Comparison of ENCODE assay signal across 8 cellular contexts in the genomic region with DNA sequence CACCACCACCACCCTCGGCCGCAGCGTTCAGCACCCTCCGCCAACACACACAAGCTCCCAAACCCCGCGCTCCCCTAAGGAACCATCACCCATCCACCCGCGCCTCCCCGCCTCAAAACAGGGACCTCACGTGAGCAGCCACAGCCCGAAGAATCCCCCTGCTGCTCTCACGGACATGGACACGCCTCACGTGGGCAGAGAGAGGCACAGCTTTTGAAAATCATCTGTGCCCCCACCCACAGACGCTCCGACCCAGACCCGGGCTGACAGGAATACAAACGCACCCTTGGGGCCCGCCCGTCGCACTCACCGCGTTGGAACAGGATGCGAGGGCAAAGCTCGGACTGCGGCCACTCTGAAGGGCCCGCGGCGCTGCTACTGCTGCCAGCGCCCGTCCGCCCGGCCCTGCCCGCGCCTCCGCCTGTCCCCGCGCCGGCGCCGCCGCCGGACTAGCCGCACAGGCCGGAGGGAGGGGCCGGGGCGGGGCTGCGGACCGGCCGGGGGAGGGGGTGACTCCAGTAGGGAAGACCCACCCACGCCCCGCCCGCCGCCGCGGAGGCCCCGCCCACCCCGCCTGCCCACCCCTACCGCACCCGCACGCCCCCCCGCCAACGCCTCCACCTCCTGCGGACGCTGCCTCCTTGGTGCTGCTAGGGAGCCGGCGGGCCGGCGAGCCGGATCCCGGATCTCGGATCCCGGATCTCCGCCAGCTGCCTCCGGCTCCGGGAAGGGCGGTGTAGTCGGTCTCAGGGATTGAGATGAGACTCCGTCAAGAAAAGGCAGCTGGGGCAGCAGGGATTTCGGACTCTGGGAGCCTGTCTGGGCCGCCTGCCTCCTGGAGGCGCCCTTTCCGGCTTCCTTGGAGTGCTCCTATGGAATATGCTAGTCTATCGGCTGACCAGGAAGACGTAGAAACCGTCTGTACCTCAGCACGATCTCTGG. TPM values are rescaled to one million over a fixed set of nuclear protein-coding genes. Genes with fewer than 3 reads are reported as not detected.
A peak's percentile ranks its signal among the peaks of the same experiment; 100 is the strongest.
DNase-seq lines count a peak whose midpoint lies in the region; ATAC-seq and TF ChIP-seq lines count a peak whose summit lies in the region.

A gene (minus strand): TSS at position 461 of the 942 bp plus-strand sequence. CDS start 8,246 bp downstream, outside the sequence.

- H3K4me3 ChIP-seq in dorsolateral prefrontal cortex: peak within 1 kb of the TSS; percentile 50 to 95 (median 84)
- peak within 1 kb of the TSS; percentile 54 for H3K4me3 ChIP-seq in lower leg skin (ENCODE audit: low read depth, poor library complexity, severe bottlenecking)

- in situ Hi-C loops in ACHN (cut with HindIII; ENCODE audit: low pct_ligation_motif_present, low pct_unique_long_range_greater_than_20kb, low sequenced_read_pairs): no loop called here

- DNase-seq in ACHN (peak; percentile 83), NCI-H510A treated with DMSO at 0.1 percent for 48 hours (lab: John Stamatoyannopoulos, UW) (peak; percentile 76), dorsolateral prefrontal cortex (peak; percentile 88 to 95 (median 91)), lower leg skin (ENCODE audit: low spot score in 2 of 2) (peak; percentile 89 to 98)
- peak; percentile 70 to 71 for DNase-seq in activated CD4-positive, alpha-beta T cell treated with anti-CD3 and anti-CD28 coated beads, Interleukin-2, amount 50 U/mL, for 48 hours
- peak; percentile 68 to 73 for DNase-seq in stimulated activated CD4-positive, alpha-beta T cell treated with anti-CD3 and anti-CD28 coated beads, Interleukin-4, amount 100 ng/mL, for 4 hours

- H3K27me3 ChIP-seq in dorsolateral prefrontal cortex: no peaks in the 10 kb centered on the region

- TF ChIP-seq CTCF in dorsolateral prefrontal cortex (IDR thresholded peaks at IDR 0.05 in 54 of 56, conservative IDR thresholded peaks at IDR 0.05 in 2 of 56; ENCODE audit: low read depth in 1 of 56, partially characterized antibody in 56 of 56) (peak in 20 of 56 donors; percentile 3 to 38 (median 18)), lower leg skin (IDR thresholded peaks at IDR 0.05) (no peak)

- ATAC-seq in GM18909 (IDR thresholded peaks at IDR 0.05; ENCODE audit: poor library complexity, unreplicated experiment): peak; percentile 64
- ATAC-seq in HG03280 (IDR thresholded peaks at IDR 0.05; ENCODE audit: unreplicated experiment): peak; percentile 63

- intact Hi-C loops in dorsolateral prefrontal cortex (cut with DNase I) (no loop called here), lower leg skin (cut with DNase I; ENCODE audit: low total_unique reads) (no loop called here)

- H3K27ac ChIP-seq in dorsolateral prefrontal cortex: peak within 1 kb of the TSS; percentile 30 to 99 (median 93)

- TF ChIP-seq POLR2A in lower leg skin (IDR thresholded peaks at IDR 0.05): no peak

- WGBS in lower leg skin, 2 donors: 0 to 3% methylated on average over 27 to 31 of the region's 87 CpGs

RNA-seq across cellular contexts. Expression of the gene that starts here (rescaled TPM):
- total RNA-seq in dorsolateral prefrontal cortex: 10 to 100 TPM; 35.0 to 77.7 (median 55.7) TPM
- 10 to 100 TPM; 19.2 to 24.1 (median 22.4) TPM for total RNA-seq in lower leg skin

Comparison
In these comparisons a context has a peak if more than half of its experiments do, and no peak if none do; other contexts are left out.
1. Peak in every context shown above with its lines: DNase-seq, ATAC-seq, H3K4me3 ChIP-seq and H3K27ac ChIP-seq.